In the genomic region with DNA sequence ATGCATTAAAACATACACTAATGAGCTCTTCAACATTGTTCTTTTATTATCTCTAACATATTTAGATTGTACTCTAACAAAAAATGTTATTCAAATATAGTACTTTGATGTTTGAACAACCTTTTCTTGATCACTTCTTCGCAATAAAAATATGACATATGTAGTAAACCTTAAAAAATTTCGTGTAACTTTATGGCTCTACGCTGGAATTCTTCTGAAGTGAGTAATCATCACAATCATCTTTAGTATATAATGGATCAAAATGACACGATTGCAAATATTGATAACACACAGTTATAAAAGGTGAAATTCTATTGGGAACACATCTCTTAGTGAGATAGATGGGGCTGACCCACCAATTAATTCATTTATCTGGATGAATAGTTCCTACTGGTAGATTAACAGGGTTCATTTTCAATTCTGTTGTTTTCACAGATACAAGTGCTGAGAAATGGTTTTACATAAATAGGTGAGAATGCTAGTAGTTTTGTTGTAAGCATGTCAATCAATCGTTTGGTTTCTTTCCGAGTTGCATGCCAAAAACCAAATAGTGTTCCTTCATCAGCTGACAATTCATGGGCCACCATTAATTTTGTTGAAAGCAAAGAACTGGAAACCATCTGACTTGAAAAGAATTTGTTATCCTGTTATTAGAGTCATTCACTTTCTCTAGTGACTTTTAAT, we compare ENCODE assay signal across 8 cellular contexts. TPM values are rescaled to one million over a fixed set of nuclear protein-coding genes. Genes with fewer than 3 reads are reported as not detected.
DNase-seq lines count a peak whose midpoint lies in the region; ATAC-seq and TF ChIP-seq lines count a peak whose summit lies in the region.

No MANE protein-coding gene starts in this region.

- H3K36me3 ChIP-seq in Panc1 (ENCODE audit: control insufficient read depth, insufficient read depth, low read length) (peaks cover 16% of the 10 kb centered on the region), parathyroid adenoma (ENCODE audit: control insufficient read depth, insufficient read depth, low read length) (no peaks in the 10 kb centered on the region)

- peaks cover 9% of the 10 kb centered on the region for H3K4me1 ChIP-seq in Panc1 (ENCODE audit: control insufficient read depth, insufficient read depth, low read length)
- H3K4me1 ChIP-seq in parathyroid adenoma: peaks cover 5% of the 10 kb centered on the region

- H3K79me2 ChIP-seq in parathyroid adenoma: no peaks in the 10 kb centered on the region

- no peak for DNase-seq in GM12865 (ENCODE audit: low read depth)
- no peak for DNase-seq in Panc1 (ENCODE audit: low read depth, low spot score)
- no peak for DNase-seq in epithelial cell of prostate (ENCODE audit: low read depth, low spot score)
- DNase-seq in AG08396 (ENCODE audit: low spot score): no peak
- no peak for DNase-seq in NK-92 treated with Interleukin-12 subunit alpha and Interleukin-12 subunit beta, amount 100 ng/mL, for 24 hours (lab: John Stamatoyannopoulos, UW)

- CTCF ChIA-PET in Panc1 (lab: Charles Lee): no interaction called here

- no peak for TF ChIP-seq CTCF in GM12865 (IDR thresholded peaks at IDR 0.05; ENCODE audit: insufficient read depth, low read depth, low read length, missing control alignments)
- TF ChIP-seq CTCF in Panc1 (IDR thresholded peaks at IDR 0.05): no peak
- TF ChIP-seq CTCF in parathyroid adenoma (IDR thresholded peaks at IDR 0.05): no peak

- in situ Hi-C loops in Panc1 (cut with HindIII; ENCODE audit: low pct_unique_long_range_greater_than_20kb, low sequenced_read_pairs): no loop called here

- no peak overlapping the region for H3K9ac ChIP-seq in parathyroid adenoma

- no peaks in the 10 kb centered on the region for H3K9me3 ChIP-seq in Panc1 (ENCODE audit: control insufficient read depth, insufficient read depth, low read depth, low read length)
- no peaks in the 10 kb centered on the region for H3K9me3 ChIP-seq in parathyroid adenoma (ENCODE audit: control insufficient read depth, low read length)

- peak overlapping the region; percentile 97 for H2AFZ ChIP-seq in parathyroid adenoma

- intact Hi-C loops in Panc1 (cut with micrococcal nuclease; ENCODE audit: unreplicated experiment): loop anchor here (10.0 kb wide), 2 partner anchors 62 to 92 kb away; a partner anchor contains a TSS

- POLR2A ChIA-PET in Panc1 (lab: Charles Lee): no interaction called here

- H3K4me3 ChIP-seq in GM12865 (ENCODE audit: low read depth, low read length) (peak overlapping the region; percentile 74), Panc1 (ENCODE audit: low read depth in 2 of 2, low read length in 2 of 2) (peak overlapping the region; percentile 88 to 100), parathyroid adenoma (ENCODE audit: low read depth, low read length) (peak overlapping the region; percentile 92)

- no TSS peak for BruUV-seq in Panc1 (replicated peaks; lab: Mats Ljungman, UMichigan)

- H3K27me3 ChIP-seq in Panc1 (ENCODE audit: control insufficient read depth, insufficient read depth, low read length) (no peaks in the 10 kb centered on the region), parathyroid adenoma (ENCODE audit: control insufficient read depth, insufficient read depth, low read length) (no peaks in the 10 kb centered on the region)

- peak overlapping the region; percentile 85 for H3K4me2 ChIP-seq in parathyroid adenoma (ENCODE audit: low read length)

- no peak for ATAC-seq in Panc1
- no peak for ATAC-seq in HG03108 (IDR thresholded peaks at IDR 0.05; ENCODE audit: unreplicated experiment)
- no peak for ATAC-seq in GM19324 (IDR thresholded peaks at IDR 0.05; ENCODE audit: low FRiP score, unreplicated experiment)

- H3K27ac ChIP-seq in Panc1 (ENCODE audit: low read length) (peak overlapping the region; percentile 94), epithelial cell of prostate (peak overlapping the region; percentile 98), parathyroid adenoma (peak overlapping the region; percentile 93)

RNA-seq across cellular contexts. Expression of a gene that starts 1.5 kb away (rescaled TPM):
- total RNA-seq in Panc1 (2021; ENCODE audit: unreplicated experiment): 65.4 TPM
- 44.5 TPM for polyA plus RNA-seq in Panc1 (2012; ENCODE audit: insufficient read length)

RNA-seq across cellular contexts. Expression of a gene that starts 8.8 kb away (rescaled TPM):
- not detected for total RNA-seq in Panc1 (2021; ENCODE audit: unreplicated experiment)
- not detected for polyA plus RNA-seq in Panc1 (2012; ENCODE audit: insufficient read length)
